In the genomic region with DNA sequence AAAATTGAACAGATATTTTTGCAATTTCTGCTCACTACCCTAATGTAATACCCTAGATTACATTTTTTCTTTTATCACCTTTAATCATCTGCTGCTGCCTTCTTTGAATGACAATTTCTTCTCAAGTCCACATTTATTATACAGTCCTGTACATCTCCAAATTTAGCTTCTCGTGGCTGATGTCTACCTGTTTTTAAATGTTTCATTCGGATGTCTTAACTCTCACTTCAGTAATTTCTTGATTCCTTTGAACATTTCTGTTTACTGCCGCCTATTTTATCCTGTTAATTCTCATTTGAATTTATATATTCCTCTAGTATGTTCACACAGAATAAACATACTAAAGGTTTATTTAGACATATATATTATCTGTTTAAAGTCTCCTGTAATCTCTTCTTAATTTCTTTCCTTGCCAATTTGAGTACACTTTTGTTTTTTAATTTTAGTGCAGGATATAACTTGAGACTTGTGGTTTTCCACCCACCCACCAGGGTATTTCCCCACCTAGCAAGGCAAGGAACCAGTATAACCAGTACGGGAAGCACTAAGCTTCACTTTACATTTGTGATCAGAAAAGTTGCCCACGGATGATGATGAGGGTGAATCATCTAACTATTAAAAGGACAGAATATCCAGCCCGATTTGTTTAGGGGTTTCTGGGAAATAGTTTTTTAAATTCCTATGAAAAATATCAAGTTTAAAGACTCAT, we compare ENCODE assay signal across 9 cellular contexts. TPM values are rescaled to one million over a fixed set of nuclear protein-coding genes. Genes with fewer than 3 reads are reported as not detected.
A peak's percentile ranks its signal among the peaks of the same experiment; 100 is the strongest.
DNase-seq lines count a peak whose midpoint lies in the region; ATAC-seq and TF ChIP-seq lines count a peak whose summit lies in the region.
"Had no signal": no experiment of that assay in that cellular context is flagged by ENCODE, and none has a peak within 500 bp of the region (broad histone marks: within the 10 kb centered on the region; RNA-seq: fewer than 3 reads in every experiment).

No MANE protein-coding gene starts in this region.

- H3K9me2 ChIP-seq in MM.1S (replicated peaks; ENCODE audit: insufficient read depth, low read length) (no peaks in the 10 kb centered on the region), Karpas-422 (replicated peaks; ENCODE audit: insufficient read depth, low read length) (no peaks in the 10 kb centered on the region)

- no peaks in the 10 kb centered on the region for H3K9me3 ChIP-seq in MM.1S (replicated peaks; ENCODE audit: insufficient read depth, low read length)
- H3K9me3 ChIP-seq in Karpas-422 (ENCODE audit: low read length), result no peaks in the 10 kb centered on the region

- H3K36me3 ChIP-seq in MM.1S (replicated peaks; ENCODE audit: insufficient read depth, low read length), result no peaks in the 10 kb centered on the region
- H3K36me3 ChIP-seq in Karpas-422 (ENCODE audit: insufficient read depth, low read length), result no peaks in the 10 kb centered on the region

- H3K27ac ChIP-seq in MM.1S (ENCODE audit: low read length) (no peak overlapping the region), Karpas-422 (ENCODE audit: low read length) (no peak overlapping the region)

- H2AFZ ChIP-seq in MM.1S (ENCODE audit: low read length), result no peak overlapping the region
- no peak overlapping the region for H2AFZ ChIP-seq in Karpas-422 (ENCODE audit: low read length)

- H4K20me1 ChIP-seq in MM.1S (ENCODE audit: insufficient read depth, low read length) (no peaks in the 10 kb centered on the region), Karpas-422 (ENCODE audit: insufficient read depth, low read depth, low read length) (no peaks in the 10 kb centered on the region)

- no peaks in the 10 kb centered on the region for H3K36me3 Mint-ChIP-seq in glutamatergic neuron (ENCODE audit: unreplicated experiment)

- no peaks in the 10 kb centered on the region for H3K4me1 Mint-ChIP-seq in glutamatergic neuron (ENCODE audit: low read depth, unreplicated experiment)

- H3K79me2 ChIP-seq in MM.1S (ENCODE audit: low read length) (no peaks in the 10 kb centered on the region), Karpas-422 (ENCODE audit: low read length) (no peaks in the 10 kb centered on the region)

- TF ChIP-seq CTCF in MM.1S (IDR thresholded peaks at IDR 0.05; ENCODE audit: low read length) (no peak), glutamatergic neuron (IDR thresholded peaks at IDR 0.05; ENCODE audit: partially characterized antibody, unreplicated experiment) (no peak)

- H3K4me3 ChIP-seq in MM.1S (ENCODE audit: low read length) (no peak overlapping the region), Karpas-422 (ENCODE audit: low read length) (no peak overlapping the region)
- H3K4me3 ChIP-seq: skin epidermis had no signal

- H3K4me1 ChIP-seq in MM.1S (ENCODE audit: low read length) (0 out of 2 replicates have a peak, but pooled peaks cover 3% of the 10 kb centered on the region), Karpas-422 (ENCODE audit: low read length) (no peaks in the 10 kb centered on the region)

- no peak overlapping the region for H3K9ac ChIP-seq in MM.1S (ENCODE audit: low read length)
- no peak overlapping the region for H3K9ac ChIP-seq in Karpas-422 (ENCODE audit: low read length)

- H3F3A ChIP-seq in MM.1S (ENCODE audit: insufficient read depth, low read length), result no peaks in the 10 kb centered on the region

- H3K4me3 Mint-ChIP-seq in glutamatergic neuron (ENCODE audit: unreplicated experiment), result no peak overlapping the region

- no peaks in the 10 kb centered on the region for H3K27me3 Mint-ChIP-seq in glutamatergic neuron (ENCODE audit: unreplicated experiment)

- H3K27ac Mint-ChIP-seq in glutamatergic neuron (ENCODE audit: unreplicated experiment), result no peak overlapping the region

- no peaks in the 10 kb centered on the region for H3K27me3 ChIP-seq in MM.1S (replicated peaks; ENCODE audit: insufficient read depth, low read length)
- no peaks in the 10 kb centered on the region for H3K27me3 ChIP-seq in Karpas-422 (ENCODE audit: low read length)

- ATAC-seq in HG02970 (IDR thresholded peaks at IDR 0.05; ENCODE audit: low FRiP score, unreplicated experiment), result no peak

- DNase-seq in activated gamma-delta T cell treated with Interleukin-2 at 50 U/mL for 16 hours (peak; percentile 14), activated gamma-delta T cell (lab: John Stamatoyannopoulos, UW) (no peak), MM.1S (peak; percentile 53), glutamatergic neuron (no peak), Karpas-422 (no peak), KG1 (lab: John Stamatoyannopoulos, UW) (no peak)
- peak; percentile 11 for DNase-seq in effector CD4-positive, alpha-beta T cell

- H3K9me3 Mint-ChIP-seq in glutamatergic neuron (ENCODE audit: unreplicated experiment), result no peaks in the 10 kb centered on the region

- no peak overlapping the region for H3K4me2 ChIP-seq in MM.1S (ENCODE audit: low read depth, low read length)
- no peak overlapping the region for H3K4me2 ChIP-seq in Karpas-422 (ENCODE audit: low read depth, low read length, poor library complexity, severe bottlenecking)

RNA-seq across cellular contexts. Expression of a gene that starts 12.7 kb away (rescaled TPM):
- not detected for total RNA-seq in glutamatergic neuron (ENCODE audit: unreplicated experiment)
- total RNA-seq in Karpas-422 (2014; rRNA removed; shearing (Covaris generic); ENCODE audit: low replicate concordance), result not detected in 2 replicates

RNA-seq across cellular contexts. Expression of a gene that starts 36.1 kb away (rescaled TPM):
- total RNA-seq in glutamatergic neuron (ENCODE audit: unreplicated experiment), result 1.4 TPM
- not detected in 2 replicates for total RNA-seq in Karpas-422 (2014; rRNA removed; shearing (Covaris generic); ENCODE audit: low replicate concordance)

Comparison
In these comparisons a context has a peak if more than half of its experiments do, and no peak if none do; other contexts are left out.
1. DNase-seq: peak in activated gamma-delta T cell treated with Interleukin-2 at 50 U/mL for 16 hours (single experiment), MM.1S (single experiment) and effector CD4-positive, alpha-beta T cell (single experiment); none in activated gamma-delta T cell (single experiment), glutamatergic neuron (single experiment), Karpas-422 (single experiment) and KG1 (single experiment).